ENCODE assay signal across 1 cellular context in the genomic region with DNA sequence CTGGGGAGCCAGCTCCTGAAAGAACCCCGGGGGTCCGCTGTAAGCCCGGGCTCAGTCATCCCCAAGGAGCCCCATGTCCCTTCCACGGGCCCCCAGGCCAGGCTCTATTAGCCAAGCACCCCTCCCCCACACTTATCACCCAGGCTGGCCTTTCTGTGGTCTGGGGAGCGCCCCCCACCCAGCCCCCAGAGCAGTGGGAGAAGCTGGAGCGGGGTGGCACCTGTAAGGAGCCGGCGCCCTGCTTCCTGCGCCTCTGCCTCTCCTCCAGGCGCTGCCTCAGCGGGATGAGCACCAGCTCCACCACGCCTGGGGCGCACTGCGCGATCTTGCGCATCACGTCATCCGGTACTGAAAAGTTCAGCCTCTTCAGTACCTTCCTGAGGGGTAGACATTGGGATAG.
TF ChIP-seq lines count a peak whose summit lies in the region.

No MANE protein-coding gene starts in this region.

TF ChIP-seq in GM23338, 12 proteins besides CTCF, POLR2A, EP300 and RAD21 (continued from another document):
- TF ChIP-seq, protein P1, sequence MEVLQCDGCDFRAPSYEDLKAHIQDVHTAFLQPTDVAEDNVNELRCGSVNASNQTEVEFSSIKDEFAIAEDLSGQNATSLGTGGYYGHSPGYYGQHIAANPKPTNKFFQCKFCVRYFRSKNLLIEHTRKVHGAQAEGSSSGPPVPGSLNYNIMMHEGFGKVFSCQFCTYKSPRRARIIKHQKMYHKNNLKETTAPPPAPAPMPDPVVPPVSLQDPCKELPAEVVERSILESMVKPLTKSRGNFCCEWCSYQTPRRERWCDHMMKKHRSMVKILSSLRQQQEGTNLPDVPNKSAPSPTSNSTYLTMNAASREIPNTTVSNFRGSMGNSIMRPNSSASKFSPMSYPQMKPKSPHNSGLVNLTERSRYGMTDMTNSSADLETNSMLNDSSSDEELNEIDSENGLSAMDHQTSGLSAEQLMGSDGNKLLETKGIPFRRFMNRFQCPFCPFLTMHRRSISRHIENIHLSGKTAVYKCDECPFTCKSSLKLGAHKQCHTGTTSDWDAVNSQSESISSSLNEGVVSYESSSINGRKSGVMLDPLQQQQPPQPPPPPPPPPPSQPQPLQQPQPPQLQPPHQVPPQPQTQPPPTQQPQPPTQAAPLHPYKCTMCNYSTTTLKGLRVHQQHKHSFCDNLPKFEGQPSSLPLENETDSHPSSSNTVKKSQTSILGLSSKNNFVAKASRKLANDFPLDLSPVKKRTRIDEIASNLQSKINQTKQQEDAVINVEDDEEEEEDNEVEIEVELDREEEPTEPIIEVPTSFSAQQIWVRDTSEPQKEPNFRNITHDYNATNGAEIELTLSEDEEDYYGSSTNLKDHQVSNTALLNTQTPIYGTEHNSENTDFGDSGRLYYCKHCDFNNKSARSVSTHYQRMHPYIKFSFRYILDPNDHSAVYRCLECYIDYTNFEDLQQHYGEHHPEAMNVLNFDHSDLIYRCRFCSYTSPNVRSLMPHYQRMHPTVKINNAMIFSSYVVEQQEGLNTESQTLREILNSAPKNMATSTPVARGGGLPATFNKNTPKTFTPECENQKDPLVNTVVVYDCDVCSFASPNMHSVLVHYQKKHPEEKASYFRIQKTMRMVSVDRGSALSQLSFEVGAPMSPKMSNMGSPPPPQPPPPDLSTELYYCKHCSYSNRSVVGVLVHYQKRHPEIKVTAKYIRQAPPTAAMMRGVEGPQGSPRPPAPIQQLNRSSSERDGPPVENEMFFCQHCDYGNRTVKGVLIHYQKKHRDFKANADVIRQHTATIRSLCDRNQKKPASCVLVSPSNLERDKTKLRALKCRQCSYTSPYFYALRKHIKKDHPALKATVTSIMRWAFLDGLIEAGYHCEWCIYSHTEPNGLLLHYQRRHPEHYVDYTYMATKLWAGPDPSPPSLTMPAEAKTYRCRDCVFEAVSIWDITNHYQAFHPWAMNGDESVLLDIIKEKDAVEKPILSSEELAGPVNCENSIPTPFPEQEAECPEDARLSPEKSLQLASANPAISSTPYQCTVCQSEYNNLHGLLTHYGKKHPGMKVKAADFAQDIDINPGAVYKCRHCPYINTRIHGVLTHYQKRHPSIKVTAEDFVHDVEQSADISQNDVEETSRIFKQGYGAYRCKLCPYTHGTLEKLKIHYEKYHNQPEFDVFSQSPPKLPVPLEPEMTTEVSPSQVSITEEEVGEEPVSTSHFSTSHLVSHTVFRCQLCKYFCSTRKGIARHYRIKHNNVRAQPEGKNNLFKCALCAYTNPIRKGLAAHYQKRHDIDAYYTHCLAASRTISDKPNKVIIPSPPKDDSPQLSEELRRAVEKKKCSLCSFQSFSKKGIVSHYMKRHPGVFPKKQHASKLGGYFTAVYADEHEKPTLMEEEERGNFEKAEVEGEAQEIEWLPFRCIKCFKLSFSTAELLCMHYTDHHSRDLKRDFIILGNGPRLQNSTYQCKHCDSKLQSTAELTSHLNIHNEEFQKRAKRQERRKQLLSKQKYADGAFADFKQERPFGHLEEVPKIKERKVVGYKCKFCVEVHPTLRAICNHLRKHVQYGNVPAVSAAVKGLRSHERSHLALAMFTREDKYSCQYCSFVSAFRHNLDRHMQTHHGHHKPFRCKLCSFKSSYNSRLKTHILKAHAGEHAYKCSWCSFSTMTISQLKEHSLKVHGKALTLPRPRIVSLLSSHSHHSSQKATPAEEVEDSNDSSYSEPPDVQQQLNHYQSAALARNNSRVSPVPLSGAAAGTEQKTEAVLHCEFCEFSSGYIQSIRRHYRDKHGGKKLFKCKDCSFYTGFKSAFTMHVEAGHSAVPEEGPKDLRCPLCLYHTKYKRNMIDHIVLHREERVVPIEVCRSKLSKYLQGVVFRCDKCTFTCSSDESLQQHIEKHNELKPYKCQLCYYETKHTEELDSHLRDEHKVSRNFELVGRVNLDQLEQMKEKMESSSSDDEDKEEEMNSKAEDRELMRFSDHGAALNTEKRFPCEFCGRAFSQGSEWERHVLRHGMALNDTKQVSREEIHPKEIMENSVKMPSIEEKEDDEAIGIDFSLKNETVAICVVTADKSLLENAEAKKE (CRISPR knock-in tag; IDR thresholded peaks at IDR 0.05) = no peak
- TF ChIP-seq, protein P2, sequence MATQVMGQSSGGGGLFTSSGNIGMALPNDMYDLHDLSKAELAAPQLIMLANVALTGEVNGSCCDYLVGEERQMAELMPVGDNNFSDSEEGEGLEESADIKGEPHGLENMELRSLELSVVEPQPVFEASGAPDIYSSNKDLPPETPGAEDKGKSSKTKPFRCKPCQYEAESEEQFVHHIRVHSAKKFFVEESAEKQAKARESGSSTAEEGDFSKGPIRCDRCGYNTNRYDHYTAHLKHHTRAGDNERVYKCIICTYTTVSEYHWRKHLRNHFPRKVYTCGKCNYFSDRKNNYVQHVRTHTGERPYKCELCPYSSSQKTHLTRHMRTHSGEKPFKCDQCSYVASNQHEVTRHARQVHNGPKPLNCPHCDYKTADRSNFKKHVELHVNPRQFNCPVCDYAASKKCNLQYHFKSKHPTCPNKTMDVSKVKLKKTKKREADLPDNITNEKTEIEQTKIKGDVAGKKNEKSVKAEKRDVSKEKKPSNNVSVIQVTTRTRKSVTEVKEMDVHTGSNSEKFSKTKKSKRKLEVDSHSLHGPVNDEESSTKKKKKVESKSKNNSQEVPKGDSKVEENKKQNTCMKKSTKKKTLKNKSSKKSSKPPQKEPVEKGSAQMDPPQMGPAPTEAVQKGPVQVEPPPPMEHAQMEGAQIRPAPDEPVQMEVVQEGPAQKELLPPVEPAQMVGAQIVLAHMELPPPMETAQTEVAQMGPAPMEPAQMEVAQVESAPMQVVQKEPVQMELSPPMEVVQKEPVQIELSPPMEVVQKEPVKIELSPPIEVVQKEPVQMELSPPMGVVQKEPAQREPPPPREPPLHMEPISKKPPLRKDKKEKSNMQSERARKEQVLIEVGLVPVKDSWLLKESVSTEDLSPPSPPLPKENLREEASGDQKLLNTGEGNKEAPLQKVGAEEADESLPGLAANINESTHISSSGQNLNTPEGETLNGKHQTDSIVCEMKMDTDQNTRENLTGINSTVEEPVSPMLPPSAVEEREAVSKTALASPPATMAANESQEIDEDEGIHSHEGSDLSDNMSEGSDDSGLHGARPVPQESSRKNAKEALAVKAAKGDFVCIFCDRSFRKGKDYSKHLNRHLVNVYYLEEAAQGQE (IDR thresholded peaks at IDR 0.05; ENCODE audit: unreplicated experiment) = no peak
- TF ChIP-seq NANOG (IDR thresholded peaks at IDR 0.05; ENCODE audit: borderline replicate concordance) (no peak), JUNB (IDR thresholded peaks at IDR 0.05; ENCODE audit: unreplicated experiment) (no peak), ETS1 (IDR thresholded peaks at IDR 0.05) (no peak), EZH2 (IDR thresholded peaks at IDR 0.05; ENCODE audit: low read depth, unreplicated experiment) (no peak), CREB1 (CRISPR knock-in tag; IDR thresholded peaks at IDR 0.05; ENCODE audit: low read depth) (no peak), ZNF331 (CRISPR knock-in tag; IDR thresholded peaks at IDR 0.05; ENCODE audit: low read depth) (no peak), STAT1 (IDR thresholded peaks at IDR 0.05; ENCODE audit: unreplicated experiment) (no peak)
